Comparison of ENCODE assay signal across 8 cellular contexts in genomic region chr7:97872025-97872669, GRCh38. TPM values are rescaled to one million over a fixed set of nuclear protein-coding genes. Genes with fewer than 3 reads are reported as not detected.
DNase-seq lines count a peak whose midpoint lies in the region; ATAC-seq and TF ChIP-seq lines count a peak whose summit lies in the region.

TSS of gene ASNS (minus strand) at chr7:97872408. CDS start at chr7:97869156, 3,252 bp downstream.

- ATAC-seq in GM19372 (IDR thresholded peaks at IDR 0.05; ENCODE audit: low read depth, unreplicated experiment) (peak; percentile 98), HG03521 (IDR thresholded peaks at IDR 0.05; ENCODE audit: unreplicated experiment) (peak; percentile 99)

- H3K4me3 ChIP-seq in liver (ENCODE audit: low read depth in 1 of 3, low read length in 3 of 3), result peak within 1 kb of the TSS; percentile 15 to 55 (median 51)

- H3K9me3 ChIP-seq in liver (ENCODE audit: control insufficient read depth in 4 of 4, low read length in 3 of 4), result no peaks in the 10 kb centered on the region

- peaks cover 0 to 8% (median 4%) of the 10 kb centered on the region in 4 donors for H3K4me1 ChIP-seq in liver (ENCODE audit: control insufficient read depth in 4 of 4, insufficient read depth in 4 of 4, low read length in 3 of 4)

- H3K27ac ChIP-seq in liver (ENCODE audit: low read depth in 1 of 2, low read length in 2 of 2), result peak within 1 kb of the TSS in 1 of 2 donors; percentile 2

- TF ChIP-seq CTCF in liver (IDR thresholded peaks at IDR 0.05; ENCODE audit: low read depth, low read length, missing input control), result no peak

- peak; percentile 23 to 97 (median 84) for DNase-seq in C1 segment of cervical spinal cord (lab: John Stamatoyannopoulos, UW)
- DNase-seq in NCI-H748 treated with DMSO at 0.1 percent for 48 hours (lab: John Stamatoyannopoulos, UW), result peak; percentile 92
- DNase-seq in activated CD4-positive, alpha-beta T cell treated with anti-CD3 and anti-CD28 coated beads, Interleukin-2, amount 50 U/mL, for 48 hours, result peak; percentile 94
- peak; percentile 22 to 84 for DNase-seq in dermis microvascular lymphatic vessel endothelial cell (ENCODE audit: low read depth in 2 of 2)
- DNase-seq in stimulated activated CD4-positive, alpha-beta T cell treated with anti-CD3 and anti-CD28 coated beads, Interleukin-4, amount 100 ng/mL, for 1 hour, result peak; percentile 92

- peak within 1 kb of the TSS; percentile 3 to 7 for H3K9ac ChIP-seq in liver (ENCODE audit: low read depth in 1 of 2, low read length in 2 of 2)

- no peak for TF ChIP-seq RAD21 in liver (IDR thresholded peaks at IDR 0.05)

- H3K27me3 ChIP-seq in liver (ENCODE audit: control insufficient read depth in 4 of 4, insufficient read depth in 4 of 4, low read length in 3 of 4), result peaks cover 0 to 2% (median 0%) of the 10 kb centered on the region in 4 donors

- WGBS in liver, result 3% methylated on average over 58 of the region's 58 CpGs

- H3K36me3 ChIP-seq in liver (ENCODE audit: control insufficient read depth in 4 of 4, insufficient read depth in 3 of 4, low read depth in 1 of 4, low read length in 3 of 4), result no peaks in the 10 kb centered on the region

TF ChIP-seq in liver, 16 proteins besides CTCF, POLR2A, EP300 and RAD21:
- peak; percentile 38 for TF ChIP-seq SP1 (IDR thresholded peaks at IDR 0.05)
- TF ChIP-seq, protein P1, sequence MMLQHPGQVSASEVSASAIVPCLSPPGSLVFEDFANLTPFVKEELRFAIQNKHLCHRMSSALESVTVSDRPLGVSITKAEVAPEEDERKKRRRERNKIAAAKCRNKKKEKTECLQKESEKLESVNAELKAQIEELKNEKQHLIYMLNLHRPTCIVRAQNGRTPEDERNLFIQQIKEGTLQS (IDR thresholded peaks at IDR 0.05), result peak; percentile 58
- peak in 1 of 2 donors; percentile 25 for TF ChIP-seq RXRA (IDR thresholded peaks at IDR 0.05)
- TF ChIP-seq, protein P2, sequence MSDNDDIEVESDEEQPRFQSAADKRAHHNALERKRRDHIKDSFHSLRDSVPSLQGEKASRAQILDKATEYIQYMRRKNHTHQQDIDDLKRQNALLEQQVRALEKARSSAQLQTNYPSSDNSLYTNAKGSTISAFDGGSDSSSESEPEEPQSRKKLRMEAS (IDR thresholded peaks at IDR 0.05), result no peak
- TF ChIP-seq, protein P3, sequence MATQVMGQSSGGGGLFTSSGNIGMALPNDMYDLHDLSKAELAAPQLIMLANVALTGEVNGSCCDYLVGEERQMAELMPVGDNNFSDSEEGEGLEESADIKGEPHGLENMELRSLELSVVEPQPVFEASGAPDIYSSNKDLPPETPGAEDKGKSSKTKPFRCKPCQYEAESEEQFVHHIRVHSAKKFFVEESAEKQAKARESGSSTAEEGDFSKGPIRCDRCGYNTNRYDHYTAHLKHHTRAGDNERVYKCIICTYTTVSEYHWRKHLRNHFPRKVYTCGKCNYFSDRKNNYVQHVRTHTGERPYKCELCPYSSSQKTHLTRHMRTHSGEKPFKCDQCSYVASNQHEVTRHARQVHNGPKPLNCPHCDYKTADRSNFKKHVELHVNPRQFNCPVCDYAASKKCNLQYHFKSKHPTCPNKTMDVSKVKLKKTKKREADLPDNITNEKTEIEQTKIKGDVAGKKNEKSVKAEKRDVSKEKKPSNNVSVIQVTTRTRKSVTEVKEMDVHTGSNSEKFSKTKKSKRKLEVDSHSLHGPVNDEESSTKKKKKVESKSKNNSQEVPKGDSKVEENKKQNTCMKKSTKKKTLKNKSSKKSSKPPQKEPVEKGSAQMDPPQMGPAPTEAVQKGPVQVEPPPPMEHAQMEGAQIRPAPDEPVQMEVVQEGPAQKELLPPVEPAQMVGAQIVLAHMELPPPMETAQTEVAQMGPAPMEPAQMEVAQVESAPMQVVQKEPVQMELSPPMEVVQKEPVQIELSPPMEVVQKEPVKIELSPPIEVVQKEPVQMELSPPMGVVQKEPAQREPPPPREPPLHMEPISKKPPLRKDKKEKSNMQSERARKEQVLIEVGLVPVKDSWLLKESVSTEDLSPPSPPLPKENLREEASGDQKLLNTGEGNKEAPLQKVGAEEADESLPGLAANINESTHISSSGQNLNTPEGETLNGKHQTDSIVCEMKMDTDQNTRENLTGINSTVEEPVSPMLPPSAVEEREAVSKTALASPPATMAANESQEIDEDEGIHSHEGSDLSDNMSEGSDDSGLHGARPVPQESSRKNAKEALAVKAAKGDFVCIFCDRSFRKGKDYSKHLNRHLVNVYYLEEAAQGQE (IDR thresholded peaks at IDR 0.05), result no peak

RNA-seq across cellular contexts. Expression of gene ASNS, which starts in this region (rescaled TPM):
- total RNA-seq in dermis microvascular lymphatic vessel endothelial cell (1.6 and 3.1 TPM in 2 replicates), liver (10 to 100 TPM in 1 of 2 donors, 1 to 10 TPM in 1; 1.9 to 14.8 TPM)
- polyA plus RNA-seq in liver, result 1 to 10 TPM; 2.2 to 7.2 TPM
